Comparison of ENCODE assay signal across 14 cellular contexts in genomic region chr17:82890339-82890730, GRCh38. TPM values are rescaled to one million over a fixed set of nuclear protein-coding genes. Genes with fewer than 3 reads are reported as not detected.
A peak's percentile ranks its signal among the peaks of the same experiment; 100 is the strongest.
DNase-seq lines count a peak whose midpoint lies in the region; ATAC-seq, FAIRE-seq and TF ChIP-seq lines count a peak whose summit lies in the region.
"Had no signal": no experiment of that assay in that cellular context is flagged by ENCODE, and none has a peak within 500 bp of the region (broad histone marks: within the 10 kb centered on the region; RNA-seq: fewer than 3 reads in every experiment).

No MANE protein-coding gene starts in this region.

- H3K4me3 ChIP-seq in A673 (ENCODE audit: low read depth, low read length, poor library complexity, severe bottlenecking) (no peak overlapping the region), HCT116 (replicated peaks in 1 of 2; ENCODE audit: low read depth in 1 of 2, low read length in 2 of 2) (no peak overlapping the region), trophoblast cell (ENCODE audit: low read depth, low read length) (no peak overlapping the region)

- TF ChIP-seq POLR2A in HCT116 (IDR thresholded peaks at IDR 0.05; ENCODE audit: borderline replicate concordance, extremely low read depth, insufficient read depth, insufficient read length) (no peak), GM12891 (IDR thresholded peaks at IDR 0.05; ENCODE audit: low read depth, low read length) (no peak)

- no CpG with 5 or more reads among the region's 18 CpGs for WGBS in trophoblast cell (ENCODE audit: extremely low coverage, insufficient coverage, insufficient read length)

- TF ChIP-seq CTCF in A673 (conservative IDR thresholded peaks at IDR 0.05; ENCODE audit: low read depth, low read length), result no peak
- TF ChIP-seq CTCF in HCT116 (IDR thresholded peaks at IDR 0.05 in 2 of 3, conservative IDR thresholded peaks at IDR 0.05 in 1 of 3; ENCODE audit: borderline replicate concordance in 1 of 3, insufficient read depth in 1 of 3, low read depth in 2 of 3, low read length in 2 of 3), result no peak

- intact Hi-C loops in A673 (cut with micrococcal nuclease; ENCODE audit: unreplicated experiment), result no loop called here
- intact Hi-C loops in HCT116 (cut with micrococcal nuclease), result no loop called here

- H4K8ac ChIP-seq in trophoblast cell (ENCODE audit: low read depth, low read length), result peak overlapping the region; percentile 3

- DNase-seq in A673 (ENCODE audit: low spot score) (no peak), HCT116 (ENCODE audit: low read depth, low spot score) (no peak), epithelial cell of prostate (ENCODE audit: low read depth, low spot score) (no peak), trophoblast cell (peak in 1 of 2 donors; percentile 51), GM12891 (ENCODE audit: insufficient read length, low spot score) (no peak), KG1 (lab: John Stamatoyannopoulos, UW) (no peak), H4 (ENCODE audit: low spot score) (no peak)
- DNase-seq: activated B cell treated with CpG ODN at 0.5 μM for 24 hours, DMS53, NCI-H187 treated with DMSO at 0.1 percent for 48 hours, NCI-H524 had no signal

- H3K4me2 ChIP-seq in HCT116 (ENCODE audit: low read length), result no peak overlapping the region
- no peak overlapping the region for H3K4me2 ChIP-seq in trophoblast cell (ENCODE audit: low read length)

- peak overlapping the region; percentile 37 for H2AK5ac ChIP-seq in trophoblast cell (ENCODE audit: low read length)

- H4K91ac ChIP-seq in trophoblast cell (ENCODE audit: low read depth, low read length), result peak overlapping the region; percentile 37

- peak overlapping the region; percentile 3 for H2BK12ac ChIP-seq in trophoblast cell (ENCODE audit: low read length)

- 0 out of 2 replicates have a peak, but pooled peaks cover 2% of the 10 kb centered on the region for H4K20me1 ChIP-seq in HCT116 (ENCODE audit: insufficient read depth)

- H2BK5ac ChIP-seq in trophoblast cell (ENCODE audit: low read depth, low read length, poor library complexity), result peak overlapping the region; percentile 50

- no peak overlapping the region for H2AFZ ChIP-seq in HCT116 (ENCODE audit: low read depth, low read length, poor library complexity, severe bottlenecking)
- H2AFZ ChIP-seq in trophoblast cell (ENCODE audit: insufficient read depth, low read length, poor library complexity), result no peak overlapping the region

- no peaks in the 10 kb centered on the region for H3K27me3 ChIP-seq in A673 (replicated peaks; ENCODE audit: insufficient read depth, low read depth, low read length, poor library complexity)
- H3K27me3 ChIP-seq in HCT116 (ENCODE audit: insufficient read depth, low read length), result no peaks in the 10 kb centered on the region
- no peaks in the 10 kb centered on the region for H3K27me3 ChIP-seq in trophoblast cell (ENCODE audit: insufficient read depth, low read length)

- peak overlapping the region; percentile 7 for H3K14ac ChIP-seq in trophoblast cell (ENCODE audit: low read length)

- H3K4me1 ChIP-seq in A673 (ENCODE audit: insufficient read depth, low read length, poor library complexity, severe bottlenecking) (peaks cover 17% of the 10 kb centered on the region), HCT116 (ENCODE audit: control insufficient read depth in 1 of 2, insufficient read depth in 2 of 2, low read length in 2 of 2) (peaks cover 21 to 30% of the 10 kb centered on the region in 2 experiments), trophoblast cell (ENCODE audit: control insufficient read depth in 1 of 2, insufficient read depth in 2 of 2, low read length in 2 of 2) (peaks cover 30 to 45% of the 10 kb centered on the region in 2 experiments)

- no peak overlapping the region for H3K9ac ChIP-seq in HCT116 (ENCODE audit: low read length)
- no peak overlapping the region for H3K9ac ChIP-seq in trophoblast cell (ENCODE audit: low read length)

- POLR2A ChIA-PET in A673 (lab: Charles Lee; ENCODE audit: low non-redundant PET) (no interaction called here), HCT116 (lab: Charles Lee) (no interaction called here)

- RAD21 ChIA-PET in HCT116 (lab: Charles Lee; ENCODE audit: low non-redundant PET in 1 of 2, low total read pairs in 2 of 2, uncharacterized antibody in 2 of 2, unreplicated experiment in 2 of 2), result no interaction called here

- no peak for TF ChIP-seq RAD21 in HCT116 (IDR thresholded peaks at IDR 0.05; ENCODE audit: low read depth)

- H3K9me2 ChIP-seq in HCT116 (ENCODE audit: insufficient read depth), result no peaks in the 10 kb centered on the region

- no peaks in the 10 kb centered on the region for H3K9me3 ChIP-seq in A673 (ENCODE audit: low read depth, low read length, poor library complexity, severe bottlenecking)
- H3K9me3 ChIP-seq in HCT116 (ENCODE audit: control insufficient read depth in 1 of 2, insufficient read depth in 1 of 2, low read depth in 1 of 2, low read length in 2 of 2), result no peaks in the 10 kb centered on the region
- H3K9me3 ChIP-seq in trophoblast cell (ENCODE audit: insufficient read depth, low read depth, low read length), result no peaks in the 10 kb centered on the region

- H3K27ac ChIP-seq in A673 (ENCODE audit: low read depth, low read length, poor library complexity, severe bottlenecking), result peak overlapping the region; percentile 14
- peak overlapping the region; percentile 57; the same call in 1 of the 2 replicates for H3K27ac ChIP-seq in HCT116 (ENCODE audit: low read depth, low read length)
- peak overlapping the region; percentile 78 for H3K27ac ChIP-seq in epithelial cell of prostate
- peak overlapping the region; percentile 64 for H3K27ac ChIP-seq in trophoblast cell (ENCODE audit: low read depth, low read length)

- BruUV-seq in A673 (replicated peaks; lab: Mats Ljungman, UMichigan) (no TSS peak), HCT116 (replicated peaks; lab: Mats Ljungman, UMichigan) (no TSS peak)

- no peak overlapping the region for H3K23ac ChIP-seq in trophoblast cell (ENCODE audit: low read length)

- H3K79me2 ChIP-seq in HCT116 (ENCODE audit: insufficient read depth, low read length) (peaks cover 8% of the 10 kb centered on the region; the same call in 1 of the 2 replicates), trophoblast cell (ENCODE audit: control insufficient read depth, insufficient read depth, low read length, poor library complexity) (peaks cover 8% of the 10 kb centered on the region)

- peak overlapping the region; percentile 49 for H2BK120ac ChIP-seq in trophoblast cell (ENCODE audit: insufficient read depth, low read length, poor library complexity)

- peak overlapping the region; percentile 31 for H3K4ac ChIP-seq in trophoblast cell (ENCODE audit: low read depth, low read length)

- CTCF ChIA-PET in A673 (lab: Charles Lee) (no interaction called here), HCT116 (lab: Charles Lee) (no interaction called here)

- peak overlapping the region; percentile 37 for H3K18ac ChIP-seq in trophoblast cell (ENCODE audit: low read length)

- H3K79me1 ChIP-seq in trophoblast cell (ENCODE audit: low read length), result peaks cover 27% of the 10 kb centered on the region

- H4K12ac ChIP-seq in trophoblast cell (ENCODE audit: low read depth, low read length), result no peak overlapping the region

- ATAC-seq in HCT116 (no peak), GM21723 (IDR thresholded peaks at IDR 0.05; ENCODE audit: unreplicated experiment) (no peak)
- ATAC-seq: stimulated activated memory B cell treated with anti-CD40 and anti-IgM and Interleukin-4, amounts not matched to agents 10 μg/mL and 1 μg/mL and 100 μg/mL, for 72 hours had no signal

- FAIRE-seq in GM12891 (lab: Jason Lieb, UNC), result no peak

- H3K36me3 ChIP-seq in A673 (ENCODE audit: insufficient read depth, low read length, poor library complexity, severe bottlenecking) (no peaks in the 10 kb centered on the region), HCT116 (ENCODE audit: control insufficient read depth in 1 of 2, insufficient read depth in 2 of 2, low read length in 2 of 2) (peaks cover 0 to 5% of the 10 kb centered on the region in 2 experiments; a peak in 1 of 4 replicates), trophoblast cell (ENCODE audit: control insufficient read depth in 1 of 2, insufficient read depth in 2 of 2, low read length in 2 of 2) (no peaks in the 10 kb centered on the region)

TF ChIP-seq in HCT116, 20 proteins besides CTCF, POLR2A, EP300 and RAD21 (continues in another document):
- TF ChIP-seq CEBPB (IDR thresholded peaks at IDR 0.05; ENCODE audit: low read depth) (no peak), FOSL1 (IDR thresholded peaks at IDR 0.05; ENCODE audit: low read depth) (no peak), ATF3 (IDR thresholded peaks at IDR 0.05) (no peak), CBX3 (IDR thresholded peaks at IDR 0.05; ENCODE audit: low read depth) (no peak), EGR1 (IDR thresholded peaks at IDR 0.05; ENCODE audit: low read depth) (no peak), ZFX (IDR thresholded peaks at IDR 0.05) (no peak), YY1 (IDR thresholded peaks at IDR 0.05; ENCODE audit: extremely low read depth, insufficient replicate concordance, low read depth, low read length) (no peak), SP1 (IDR thresholded peaks at IDR 0.05; ENCODE audit: low read depth) (no peak)

TF ChIP-seq in GM12891, 5 proteins besides CTCF, POLR2A, EP300 and RAD21:
- TF ChIP-seq TAF1 (IDR thresholded peaks at IDR 0.05; ENCODE audit: low read depth, low read length) (no peak), PAX5 (IDR thresholded peaks at IDR 0.05; ENCODE audit: insufficient read depth, low read length, severe bottlenecking) (no peak), POU2F2 (IDR thresholded peaks at IDR 0.05; ENCODE audit: low read depth, low read length) (no peak), POLR2AphosphoS5 (IDR thresholded peaks at IDR 0.05; ENCODE audit: low read depth, low read length) (no peak), SPI1 (IDR thresholded peaks at IDR 0.05; ENCODE audit: low read depth, low read length) (no peak)

RNA-seq across cellular contexts. Expression of gene ZNF750, which starts 50.5 kb away (rescaled TPM):
- total RNA-seq in A673 (2021) (not detected in 2 replicates), HCT116 (2021; ENCODE audit: unreplicated experiment) (not detected)
- polyA plus RNA-seq in HCT116 (2012), result 0.04 and 0.05 TPM in 2 replicates
- 28.8 and 29.8 TPM in 2 replicates for polyA plus RNA-seq in trophoblast cell (2013)
- 0.04 TPM for polyA plus RNA-seq in GM12891 (2012; ENCODE audit: low read depth, missing spikeins)
- not detected in 2 replicates for total RNA-seq in H4 (2014; rRNA removed; shearing (Covaris generic))
- total RNA-seq: activated B cell treated with CpG ODN at 0.5 μM for 24 hours had no signal
- polyA plus RNA-seq: neural cell had no signal

Comparison
In these comparisons a context has a peak if more than half of its experiments do, and no peak if none do; other contexts are left out.
1. H3K27ac ChIP-seq: peak in every context shown above with its lines; median percentile 78 in epithelial cell of prostate; 64 in trophoblast cell; 57 in HCT116; 14 in A673.